Comparison of ENCODE assay signal across 10 cellular contexts in the genomic region with DNA sequence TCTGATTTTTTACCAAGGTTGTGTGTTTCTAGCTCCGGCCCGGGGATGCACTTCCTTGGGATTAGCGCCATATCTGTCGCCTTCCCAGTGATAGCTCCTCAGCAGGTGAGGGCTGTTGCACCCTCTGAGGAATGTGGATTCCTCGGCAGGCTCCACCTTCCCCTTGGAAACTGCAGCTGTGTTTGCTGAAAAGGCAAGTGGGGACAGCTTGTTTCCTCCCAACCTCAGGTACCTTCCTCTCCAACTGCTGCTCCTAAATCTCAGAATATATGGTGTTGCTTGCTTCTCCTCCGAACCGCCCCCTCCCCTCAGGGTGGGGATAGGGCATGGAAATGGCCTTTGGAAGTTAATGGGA. TPM values are rescaled to one million over a fixed set of nuclear protein-coding genes. Genes with fewer than 3 reads are reported as not detected.
DNase-seq lines count a peak whose midpoint lies in the region; ATAC-seq and TF ChIP-seq lines count a peak whose summit lies in the region.
"Had no signal": no experiment of that assay in that cellular context is flagged by ENCODE, and none has a peak within 500 bp of the region (broad histone marks: within the 10 kb centered on the region; RNA-seq: fewer than 3 reads in every experiment).

No MANE protein-coding gene starts in this region.

- peak in 1 of 2 donors; percentile 73 for TF ChIP-seq POLR2A in thyroid gland (IDR thresholded peaks at IDR 0.05)

- TF ChIP-seq CTCF in heart right ventricle (IDR thresholded peaks at IDR 0.05), result no peak
- TF ChIP-seq CTCF in astrocyte of the cerebellum (IDR thresholded peaks at IDR 0.05; ENCODE audit: low read depth, low read length, missing control alignments), result no peak
- no peak for TF ChIP-seq CTCF in thyroid gland (IDR thresholded peaks at IDR 0.05)
- no peak for TF ChIP-seq CTCF in omental fat pad (IDR thresholded peaks at IDR 0.05)

- in situ Hi-C loops in astrocyte of the cerebellum (cut with HindIII; ENCODE audit: low sequenced_read_pairs), result no loop called here

- H3K27ac ChIP-seq in heart right ventricle (no peak overlapping the region), thyroid gland (peak overlapping the region; percentile 34 to 85 (median 81))

- ATAC-seq in heart right ventricle, result no peak
- no peak for ATAC-seq in left cardiac atrium
- no peak for ATAC-seq in HG03342 (IDR thresholded peaks at IDR 0.05; ENCODE audit: unreplicated experiment)
- no peak for ATAC-seq in omental fat pad (ENCODE audit: low FRiP score)

- no peak for DNase-seq in heart right ventricle
- no peak for DNase-seq in left cardiac atrium
- no peak for DNase-seq in astrocyte of the cerebellum (ENCODE audit: low read depth)
- peak; percentile 30 for DNase-seq in kidney glomerular epithelial cell (lab: John Stamatoyannopoulos, UW)
- DNase-seq in thyroid gland, result peak; percentile 72 to 76
- DNase-seq in stimulated activated naive CD4-positive, alpha-beta T cell treated with Interleukin-2 at 50 U/mL for 16 hours (lab: John Stamatoyannopoulos, UW), result no peak
- DNase-seq in omental fat pad (ENCODE audit: low spot score), result no peak
- DNase-seq: GDM1, SHP77 had no signal

- H3K36me3 ChIP-seq in heart right ventricle (no peaks in the 10 kb centered on the region), thyroid gland (no peaks in the 10 kb centered on the region)

- intact Hi-C loops in heart right ventricle (cut with DNase I) (loop anchor here in 5 of 10 donors (5.0 to 10.0 kb wide), 6 partner anchors 56 to 113 kb away; no protein-coding TSS in a partner anchor), left cardiac atrium (cut with DNase I) (loop anchor here in 1 of 2 donors (10.0 kb wide), 1 partner anchor 63 kb away; no protein-coding TSS in a partner anchor), thyroid gland (cut with DNase I) (no loop called here)

- H3K27me3 ChIP-seq in heart right ventricle, result peaks cover 0 to 41% (median 0%) of the 10 kb centered on the region in 7 donors
- H3K27me3 ChIP-seq in thyroid gland, result no peaks in the 10 kb centered on the region

- peaks cover 3 to 27% (median 12%) of the 10 kb centered on the region in 9 donors for H3K4me1 ChIP-seq in heart right ventricle
- H3K4me1 ChIP-seq in thyroid gland, result peaks cover 35 to 51% of the 10 kb centered on the region in 2 donors

- H3K4me3 ChIP-seq in heart right ventricle, result peak overlapping the region in 8 of 10 donors; percentile 63 to 89 (median 77)
- peak overlapping the region; percentile 63 for H3K4me3 ChIP-seq in astrocyte of the cerebellum (ENCODE audit: low read depth, low read length)
- peak overlapping the region in 2 of 3 donors; percentile 75 to 84 for H3K4me3 ChIP-seq in thyroid gland (replicated peaks in 1 of 3)

- H3K9me3 ChIP-seq in heart right ventricle, result no peaks in the 10 kb centered on the region
- no peaks in the 10 kb centered on the region for H3K9me3 ChIP-seq in thyroid gland

- WGBS in heart right ventricle, 2 donors, result 39 to 45% methylated on average over 7 of the region's 7 CpGs
- 27 to 32% methylated on average over 7 of the region's 7 CpGs for WGBS in thyroid gland, 2 donors

RNA-seq across cellular contexts. Expression of gene SLC1A1, which starts 1.3 kb away (rescaled TPM):
- total RNA-seq in heart right ventricle (1 to 10 TPM; 1.1 to 3.1 (median 1.7) TPM), left cardiac atrium (1 to 10 TPM; 1.9 to 3.4 TPM), thyroid gland (10 to 100 TPM; 48.4 to 56.7 (median 49.7) TPM), omental fat pad (10 to 100 TPM in 1 of 4 donors, 1 to 10 TPM in 3; 1.8 to 12.3 (median 5.6) TPM)
- 1 to 10 TPM in 1 of 2 donors, under 1 TPM in 1; 0.94 to 3.5 TPM for polyA plus RNA-seq in heart right ventricle

Comparison
In these comparisons a context has a peak if more than half of its experiments do, and no peak if none do; other contexts are left out.
1. DNase-seq: peak in kidney glomerular epithelial cell (single experiment) and thyroid gland (2 of 2); none in heart right ventricle (0 of 2), left cardiac atrium (single experiment), astrocyte of the cerebellum (single experiment), stimulated activated naive CD4-positive, alpha-beta T cell treated with Interleukin-2 at 50 U/mL for 16 hours (single experiment) and omental fat pad (single experiment).
2. H3K27ac ChIP-seq: peak in thyroid gland (3 of 3); none in heart right ventricle (0 of 10).
3. Peak in every context shown above with its lines, with median percentiles within 50 percentile points of each other: H3K4me3 ChIP-seq.